8 cellular contexts compared by ENCODE assay signal in the genomic region with DNA sequence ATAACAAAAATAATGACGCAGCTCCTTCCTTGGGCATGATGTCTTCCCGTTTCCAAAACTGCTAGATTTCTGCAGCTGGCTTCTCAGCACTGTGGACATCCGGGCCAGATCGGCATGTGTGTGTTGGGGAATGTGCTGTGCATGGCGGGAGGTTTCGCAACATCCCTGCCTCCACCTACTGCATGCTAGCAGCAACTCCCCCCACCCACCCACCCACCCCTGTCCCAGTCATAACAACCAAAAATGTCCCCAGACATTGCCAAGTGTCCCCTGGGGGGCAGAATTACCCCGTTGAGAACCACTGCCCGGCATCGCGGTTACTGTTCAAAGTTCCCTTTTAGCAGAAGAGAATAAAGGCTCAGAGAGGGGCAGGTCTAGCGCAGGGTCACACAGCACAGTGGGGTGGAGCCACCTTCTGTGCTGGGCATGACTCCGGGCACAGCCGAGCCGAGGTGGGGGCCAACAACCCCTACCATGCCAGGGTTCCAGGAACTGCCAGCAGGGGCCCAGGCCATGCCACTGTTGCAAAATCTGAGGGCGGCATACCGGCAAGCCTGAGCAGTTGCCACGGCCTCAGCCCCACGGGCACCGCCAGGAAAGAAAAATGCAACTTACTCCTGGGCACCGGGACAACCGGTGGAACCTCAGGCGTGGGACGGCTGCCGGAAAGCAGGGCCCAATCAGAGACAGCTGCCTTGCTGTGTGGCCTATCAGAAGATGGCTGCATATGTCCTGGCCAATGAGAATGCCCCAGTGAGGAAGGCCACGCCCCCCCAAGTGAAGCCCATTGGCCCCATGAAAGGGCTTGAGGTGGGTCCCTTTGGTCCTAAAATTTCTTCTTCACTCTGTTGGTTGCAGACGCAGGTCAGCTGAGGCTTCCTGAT. TPM values are rescaled to one million over a fixed set of nuclear protein-coding genes. Genes with fewer than 3 reads are reported as not detected.
DNase-seq lines count a peak whose midpoint lies in the region; ATAC-seq lines count a peak whose summit lies in the region.

No MANE protein-coding gene starts in this region.

- H3K4me3 Mint-ChIP-seq in activated CD4-positive, alpha-beta T cell treated with anti-CD3 and anti-CD28 coated beads, Interleukin-2, amount 10 ng/mL, durations not matched to agents 7 days and 5 days = no peak overlapping the region
- H3K4me3 Mint-ChIP-seq in naive B cell = no peak overlapping the region

- peaks cover 1% of the 10 kb centered on the region for H3K4me1 Mint-ChIP-seq in activated CD4-positive, alpha-beta T cell treated with anti-CD3 and anti-CD28 coated beads, Interleukin-2, amount 10 ng/mL, durations not matched to agents 7 days and 5 days
- peaks cover under 1 to 1% (median under 1%) of the 10 kb centered on the region in 3 donors for H3K4me1 Mint-ChIP-seq in naive B cell

- ATAC-seq in naive B cell (ENCODE audit: low read depth in 2 of 2) (peak; percentile 67 to 69), HG03280 (IDR thresholded peaks at IDR 0.05; ENCODE audit: unreplicated experiment) (no peak)

- peak overlapping the region; percentile 17 for H3K27ac ChIP-seq in epithelial cell of prostate

- DNase-seq in GM03348 (ENCODE audit: low spot score) (peak; percentile 98), NAMALWA (ENCODE audit: low spot score) (peak; percentile 61), epithelial cell of prostate (ENCODE audit: low read depth, low spot score) (peak; percentile 44), naive B cell (no peak), GM19240 (ENCODE audit: insufficient read length, low spot score) (no peak), DMS79 (lab: John Stamatoyannopoulos, UW) (no peak)
- peak; percentile 28 for DNase-seq in activated CD4-positive, alpha-beta T cell treated with anti-CD3 and anti-CD28 coated beads, Interleukin-2, amount 10 ng/mL, durations not matched to agents 7 days and 5 days

- no peak overlapping the region for H3K27ac Mint-ChIP-seq in activated CD4-positive, alpha-beta T cell treated with anti-CD3 and anti-CD28 coated beads, Interleukin-2, amount 10 ng/mL, durations not matched to agents 7 days and 5 days
- no peak overlapping the region for H3K27ac Mint-ChIP-seq in naive B cell

- POLR2A ChIA-PET in activated CD4-positive, alpha-beta T cell treated with anti-CD3 and anti-CD28 coated beads, Interleukin-2, amount 10 ng/mL, durations not matched to agents 7 days and 5 days (lab: Charles Lee) = no interaction called here

- H3K9me3 Mint-ChIP-seq in activated CD4-positive, alpha-beta T cell treated with anti-CD3 and anti-CD28 coated beads, Interleukin-2, amount 10 ng/mL, durations not matched to agents 7 days and 5 days = no peaks in the 10 kb centered on the region
- no peaks in the 10 kb centered on the region for H3K9me3 Mint-ChIP-seq in naive B cell

- CTCF ChIA-PET in activated CD4-positive, alpha-beta T cell treated with anti-CD3 and anti-CD28 coated beads, Interleukin-2, amount 10 ng/mL, durations not matched to agents 7 days and 5 days (lab: Charles Lee) = no interaction called here

- H3K27me3 Mint-ChIP-seq in activated CD4-positive, alpha-beta T cell treated with anti-CD3 and anti-CD28 coated beads, Interleukin-2, amount 10 ng/mL, durations not matched to agents 7 days and 5 days = no peaks in the 10 kb centered on the region
- no peaks in the 10 kb centered on the region for H3K27me3 Mint-ChIP-seq in naive B cell

- H3K36me3 Mint-ChIP-seq in activated CD4-positive, alpha-beta T cell treated with anti-CD3 and anti-CD28 coated beads, Interleukin-2, amount 10 ng/mL, durations not matched to agents 7 days and 5 days (ENCODE audit: low read depth) = no peaks in the 10 kb centered on the region
- H3K36me3 Mint-ChIP-seq in naive B cell = no peaks in the 10 kb centered on the region

RNA-seq across cellular contexts. Expression of a gene that starts 22.5 kb away (rescaled TPM):
- total RNA-seq in activated CD4-positive, alpha-beta T cell treated with anti-CD3 and anti-CD28 coated beads, Interleukin-2, amount 10 ng/mL, durations not matched to agents 7 days and 5 days = 10 to 100 TPM; 14.2 TPM
- 10 to 100 TPM in 1 of 6 donors, 1 to 10 TPM in 4, not detected in 1; 3.4 to 11.4 (median 5.3) TPM for polyA plus RNA-seq in naive B cell (ENCODE audit: low read depth in 6 of 6)

Comparison
In these comparisons a context has a peak if more than half of its experiments do, and no peak if none do; other contexts are left out.
1. DNase-seq: peak in GM03348 (single experiment), NAMALWA (single experiment), activated CD4-positive, alpha-beta T cell treated with anti-CD3 and anti-CD28 coated beads, Interleukin-2, amount 10 ng/mL, durations not matched to agents 7 days and 5 days (single experiment) and epithelial cell of prostate (single experiment); none in naive B cell (single experiment), GM19240 (single experiment) and DMS79 (single experiment).